Comparison of ENCODE assay signal across 11 cellular contexts in the genomic region with DNA sequence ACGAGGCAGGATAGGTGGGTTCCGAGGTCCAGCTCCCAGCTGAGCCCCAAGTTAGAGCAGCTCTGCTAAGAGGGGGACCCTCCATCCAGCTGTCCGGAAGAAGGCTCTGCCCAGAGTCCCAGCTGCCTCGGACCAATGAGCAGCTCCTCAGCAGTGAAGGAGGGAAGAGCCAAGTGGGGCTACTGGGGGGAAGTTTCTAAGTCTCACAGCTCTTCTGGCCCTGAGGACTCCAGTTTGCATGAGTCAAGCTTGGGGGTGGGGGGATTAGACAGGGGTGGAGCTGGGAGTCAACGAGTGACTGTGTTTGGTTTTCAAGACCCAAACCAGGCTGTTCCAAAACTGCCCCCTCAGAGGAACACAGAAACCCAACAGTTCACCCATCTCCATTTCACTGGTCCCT.
DNase-seq lines count a peak whose midpoint lies in the region; ATAC-seq and TF ChIP-seq lines count a peak whose summit lies in the region.
"Had no signal": no experiment of that assay in that cellular context is flagged by ENCODE, and none has a peak within 500 bp of the region (broad histone marks: within the 10 kb centered on the region; RNA-seq: fewer than 3 reads in every experiment).

No MANE protein-coding gene starts in this region.

- H3K27ac Mint-ChIP-seq in activated CD8-positive, alpha-beta T cell treated with anti-CD3 and anti-CD28 coated beads for 36 hours: no peak overlapping the region
- no peak overlapping the region for H3K27ac Mint-ChIP-seq in activated CD8-positive, alpha-beta T cell treated with anti-CD3 and anti-CD28 coated beads, Interleukin-2, amount 10 ng/mL, durations not matched to agents 7 days and 5 days
- H3K27ac Mint-ChIP-seq: T-helper 2 cell treated with Interferon-gamma antibody and Interleukin-4, amounts not matched to agents 5 μg/mL and 100 μg/mL, for 36 hours had no signal

- no peaks in the 10 kb centered on the region for H3K27me3 ChIP-seq in esophagus squamous epithelium
- no peaks in the 10 kb centered on the region for H3K27me3 ChIP-seq in mucosa of stomach (ENCODE audit: control insufficient read depth, insufficient read depth, low read length)
- H3K27me3 ChIP-seq in vagina: no peaks in the 10 kb centered on the region

- POLR2A ChIA-PET in activated CD8-positive, alpha-beta T cell treated with anti-CD3 and anti-CD28 coated beads for 36 hours (lab: Charles Lee): no interaction called here
- POLR2A ChIA-PET in activated CD8-positive, alpha-beta T cell treated with anti-CD3 and anti-CD28 coated beads, Interleukin-2, amount 10 ng/mL, durations not matched to agents 7 days and 5 days (lab: Charles Lee): no interaction called here

- H3K27me3 Mint-ChIP-seq in activated CD8-positive, alpha-beta T cell treated with anti-CD3 and anti-CD28 coated beads for 36 hours: peaks cover 11% of the 10 kb centered on the region
- peaks cover 20% of the 10 kb centered on the region for H3K27me3 Mint-ChIP-seq in activated CD8-positive, alpha-beta T cell treated with anti-CD3 and anti-CD28 coated beads, Interleukin-2, amount 10 ng/mL, durations not matched to agents 7 days and 5 days (ENCODE audit: low read depth)

- no peak overlapping the region for H3K4me3 Mint-ChIP-seq in activated CD8-positive, alpha-beta T cell treated with anti-CD3 and anti-CD28 coated beads for 36 hours
- no peak overlapping the region for H3K4me3 Mint-ChIP-seq in activated CD8-positive, alpha-beta T cell treated with anti-CD3 and anti-CD28 coated beads, Interleukin-2, amount 10 ng/mL, durations not matched to agents 7 days and 5 days
- H3K4me3 Mint-ChIP-seq: T-helper 2 cell treated with Interferon-gamma antibody and Interleukin-4, amounts not matched to agents 5 μg/mL and 100 μg/mL, for 36 hours had no signal

- H3K9ac ChIP-seq in mucosa of stomach (ENCODE audit: low read length): peak overlapping the region; percentile 5

- in situ Hi-C loops in G401 (cut with HindIII; ENCODE audit: low sequenced_read_pairs): no loop called here

- no peaks in the 10 kb centered on the region for H3K36me3 Mint-ChIP-seq in activated CD8-positive, alpha-beta T cell treated with anti-CD3 and anti-CD28 coated beads for 36 hours (ENCODE audit: low read depth)
- H3K36me3 Mint-ChIP-seq in activated CD8-positive, alpha-beta T cell treated with anti-CD3 and anti-CD28 coated beads, Interleukin-2, amount 10 ng/mL, durations not matched to agents 7 days and 5 days (ENCODE audit: low read depth): peaks cover 5% of the 10 kb centered on the region

- H3K36me3 ChIP-seq in esophagus squamous epithelium: peaks cover 0 to 44% (median 6%) of the 10 kb centered on the region in 3 donors
- no peaks in the 10 kb centered on the region for H3K36me3 ChIP-seq in mucosa of stomach (ENCODE audit: control insufficient read depth, insufficient read depth, low read length)
- peaks cover 0 to 9% of the 10 kb centered on the region in 2 donors for H3K36me3 ChIP-seq in vagina

- CTCF ChIA-PET in activated CD8-positive, alpha-beta T cell treated with anti-CD3 and anti-CD28 coated beads for 36 hours (lab: Charles Lee): interaction anchor here (1.1 to 1.5 kb wide), 3 partner anchors 15 to 116 kb away, joined by 3 to 7 read pairs (median 5); no protein-coding TSS in a partner anchor
- CTCF ChIA-PET in activated CD8-positive, alpha-beta T cell treated with anti-CD3 and anti-CD28 coated beads, Interleukin-2, amount 10 ng/mL, durations not matched to agents 7 days and 5 days (lab: Charles Lee): interaction anchor here (1.5 kb wide), 1 partner anchor 15 kb away, joined by 3 read pairs; no protein-coding TSS in a partner anchor

- H3K9me3 Mint-ChIP-seq in activated CD8-positive, alpha-beta T cell treated with anti-CD3 and anti-CD28 coated beads for 36 hours: no peaks in the 10 kb centered on the region
- no peaks in the 10 kb centered on the region for H3K9me3 Mint-ChIP-seq in activated CD8-positive, alpha-beta T cell treated with anti-CD3 and anti-CD28 coated beads, Interleukin-2, amount 10 ng/mL, durations not matched to agents 7 days and 5 days (ENCODE audit: insufficient read depth)
- H3K9me3 Mint-ChIP-seq: T-helper 2 cell treated with Interferon-gamma antibody and Interleukin-4, amounts not matched to agents 5 μg/mL and 100 μg/mL, for 36 hours had no signal

- TF ChIP-seq POLR2A in esophagus squamous epithelium (IDR thresholded peaks at IDR 0.05) (no peak), vagina (IDR thresholded peaks at IDR 0.05) (no peak)

- WGBS in esophagus squamous epithelium, 2 donors: 70% methylated on average over 4 of the region's 5 CpGs; no CpG with 5 or more reads in 1 of the 2 donors

- ATAC-seq in activated CD8-positive, alpha-beta T cell treated with anti-CD3 and anti-CD28 coated beads for 36 hours: no peak
- no peak for ATAC-seq in activated CD8-positive, alpha-beta T cell treated with anti-CD3 and anti-CD28 coated beads, Interleukin-2, amount 10 ng/mL, durations not matched to agents 7 days and 5 days
- ATAC-seq in GM21423 (IDR thresholded peaks at IDR 0.05; ENCODE audit: unreplicated experiment): no peak

- H3K27ac ChIP-seq in esophagus squamous epithelium (peak overlapping the region; percentile 63 to 95 (median 92)), vagina (peak overlapping the region; percentile 91)

- TF ChIP-seq CTCF in activated CD8-positive, alpha-beta T cell treated with anti-CD3 and anti-CD28 coated beads for 36 hours (IDR thresholded peaks at IDR 0.05): no peak
- no peak for TF ChIP-seq CTCF in esophagus squamous epithelium (IDR thresholded peaks at IDR 0.05)
- TF ChIP-seq CTCF in vagina (IDR thresholded peaks at IDR 0.05): no peak

- peaks cover 10% of the 10 kb centered on the region for H3K4me1 Mint-ChIP-seq in activated CD8-positive, alpha-beta T cell treated with anti-CD3 and anti-CD28 coated beads for 36 hours (ENCODE audit: low read depth)
- peaks cover 31% of the 10 kb centered on the region for H3K4me1 Mint-ChIP-seq in activated CD8-positive, alpha-beta T cell treated with anti-CD3 and anti-CD28 coated beads, Interleukin-2, amount 10 ng/mL, durations not matched to agents 7 days and 5 days (ENCODE audit: low read depth)

- H3K4me1 ChIP-seq in esophagus squamous epithelium (peaks cover 83 to 100% (median 91%) of the 10 kb centered on the region in 3 donors), mucosa of stomach (ENCODE audit: control insufficient read depth, insufficient read depth, low read length) (peaks cover 75% of the 10 kb centered on the region), vagina (peaks cover 94% of the 10 kb centered on the region)

- DNase-seq in activated CD8-positive, alpha-beta T cell treated with anti-CD3 and anti-CD28 coated beads for 36 hours: peak; percentile 17
- no peak for DNase-seq in activated CD8-positive, alpha-beta T cell treated with anti-CD3 and anti-CD28 coated beads, Interleukin-2, amount 10 ng/mL, durations not matched to agents 7 days and 5 days
- DNase-seq in esophagus squamous epithelium (lab: John Stamatoyannopoulos, UW) (no peak), vagina (ENCODE audit: extremely low spot score in 2 of 2) (peak in 1 of 2 donors; percentile 97), NCI-H2227 treated with DMSO at 0.1 percent for 48 hours (lab: John Stamatoyannopoulos, UW) (no peak), G401 (ENCODE audit: low spot score) (no peak)
- DNase-seq: NCI-H345; stimulated activated CD4-positive, alpha-beta T cell treated with anti-CD3 and anti-CD28 coated beads, Interleukin-2, amount 100 ng/mL, for 24 hours had no signal

- H3K9me3 ChIP-seq in esophagus squamous epithelium (no peaks in the 10 kb centered on the region), mucosa of stomach (ENCODE audit: control insufficient read depth, low read length) (no peaks in the 10 kb centered on the region), vagina (no peaks in the 10 kb centered on the region)

- intact Hi-C loops in activated CD8-positive, alpha-beta T cell treated with anti-CD3 and anti-CD28 coated beads for 36 hours (cut with micrococcal nuclease): no loop called here
- intact Hi-C loops in esophagus squamous epithelium (cut with DNase I): no loop called here
- intact Hi-C loops in vagina (cut with DNase I): loop anchor here (5.0 kb wide), 1 partner anchor 40 kb away; no protein-coding TSS in a partner anchor

- H3K4me3 ChIP-seq in esophagus squamous epithelium: peak overlapping the region in 2 of 4 donors; percentile 13 to 36
- no peak overlapping the region for H3K4me3 ChIP-seq in mucosa of stomach (ENCODE audit: low read length)
- H3K4me3 ChIP-seq in vagina: no peak overlapping the region
